Comparison of ENCODE assay signal across 2 cellular contexts in genomic region chrX:153604666-153605380, GRCh38. TPM values are rescaled to one million over a fixed set of nuclear protein-coding genes. Genes with fewer than 3 reads are reported as not detected.
"Had no signal": no experiment of that assay in that cellular context is flagged by ENCODE, and none has a peak within 500 bp of the region (broad histone marks: within the 10 kb centered on the region; RNA-seq: fewer than 3 reads in every experiment).

No MANE protein-coding gene starts in this region.

RNA-seq across cellular contexts. Expression of gene DUSP9, which starts 42.2 kb away (rescaled TPM):
- total RNA-seq: LHCN-M2, MCF 10A had no signal
